In the genomic region with DNA sequence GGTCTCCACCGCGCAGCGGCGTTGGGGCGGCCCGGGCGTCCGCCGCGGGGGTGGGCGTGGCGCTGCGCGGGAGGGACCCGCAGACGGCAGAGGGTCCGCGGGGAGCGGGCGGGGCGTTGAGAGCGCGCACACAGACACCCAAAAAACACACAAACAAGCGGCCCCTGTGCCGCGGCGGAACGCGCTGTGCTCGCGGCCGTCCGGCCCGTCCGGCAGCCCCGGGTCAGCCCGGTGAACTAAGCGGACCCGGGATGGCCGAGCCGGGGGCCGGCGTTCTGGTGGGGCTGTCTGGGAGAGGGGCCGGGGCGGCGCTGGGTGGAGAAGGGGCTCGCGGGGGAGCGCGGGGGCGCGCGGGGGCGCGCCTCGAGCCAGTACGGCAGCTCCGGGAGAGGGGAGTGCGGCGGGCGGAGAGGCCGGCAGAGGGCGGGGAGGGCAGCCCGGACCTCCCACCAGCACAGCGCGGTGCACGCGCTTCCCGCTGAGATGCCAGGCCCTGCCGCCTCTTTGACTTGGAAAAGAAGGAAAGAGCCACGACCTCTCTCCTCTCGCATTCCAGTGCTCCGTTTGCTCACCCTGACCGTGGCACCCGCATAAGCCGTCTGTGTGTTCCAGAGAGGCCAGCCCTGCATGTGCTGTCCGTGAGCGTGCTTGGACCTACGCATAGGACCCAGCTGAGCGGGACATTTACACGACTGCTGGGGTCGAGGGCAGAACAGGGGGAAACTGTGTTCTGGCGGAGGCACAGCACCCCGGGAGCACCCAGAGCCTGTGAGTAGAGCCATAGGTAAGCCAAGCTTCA, we compare ENCODE assay signal across 8 cellular contexts. TPM values are rescaled to one million over a fixed set of nuclear protein-coding genes. Genes with fewer than 3 reads are reported as not detected.
DNase-seq lines count a peak whose midpoint lies in the region; ATAC-seq and TF ChIP-seq lines count a peak whose summit lies in the region.

No MANE protein-coding gene starts in this region.

- H3K4me1 ChIP-seq in psoas muscle = peaks cover 17% of the 10 kb centered on the region

- 0 out of 2 replicates have a peak, but pooled peaks have one; percentile 18 for TF ChIP-seq CTCF in WERI-Rb-1 (IDR thresholded peaks at IDR 0.05; ENCODE audit: low read depth, low read length)
- TF ChIP-seq CTCF in psoas muscle (IDR thresholded peaks at IDR 0.05) = peak; percentile 11

- H3K4me3 ChIP-seq in WERI-Rb-1 (ENCODE audit: low read depth, low read length) = peak overlapping the region; percentile 37
- H3K4me3 ChIP-seq in psoas muscle = peak overlapping the region; percentile 65

- H3K27ac ChIP-seq in WERI-Rb-1 = no peak overlapping the region
- no peak overlapping the region for H3K27ac ChIP-seq in psoas muscle

- intact Hi-C loops in left cardiac atrium (cut with DNase I) (no loop called here), psoas muscle (cut with DNase I) (no loop called here)

- 8 to 19% (median 18%) methylated on average over 31 to 84 of the region's 84 CpGs for WGBS in psoas muscle, 3 donors

- H3K27me3 ChIP-seq in WERI-Rb-1 (ENCODE audit: insufficient read depth, low read depth, severe bottlenecking) (no peaks in the 10 kb centered on the region), psoas muscle (ENCODE audit: insufficient read depth in 3 of 3, low read length in 2 of 3) (peaks cover 0 to 2% (median 0%) of the 10 kb centered on the region in 3 donors)

- ATAC-seq in left cardiac atrium (peak; percentile 80), psoas muscle (peak; percentile 38 to 61 (median 49)), HG02763 (IDR thresholded peaks at IDR 0.05; ENCODE audit: unreplicated experiment) (no peak), GM19452 (IDR thresholded peaks at IDR 0.05; ENCODE audit: unreplicated experiment) (no peak), GM18511 (IDR thresholded peaks at IDR 0.05; ENCODE audit: unreplicated experiment) (no peak)

- H3K9me3 ChIP-seq in WERI-Rb-1 (ENCODE audit: severe bottlenecking) (no peaks in the 10 kb centered on the region), psoas muscle (no peaks in the 10 kb centered on the region)

- no peaks in the 10 kb centered on the region for H3K36me3 ChIP-seq in WERI-Rb-1
- H3K36me3 ChIP-seq in psoas muscle (ENCODE audit: insufficient read depth in 1 of 2, low read depth in 1 of 2) = no peaks in the 10 kb centered on the region

- peak; percentile 67 for DNase-seq in D341Med (ENCODE audit: low spot score)
- peak; percentile 43 for DNase-seq in WERI-Rb-1
- peak; percentile 44 for DNase-seq in left cardiac atrium
- DNase-seq in psoas muscle = peak in 1 of 2 donors; percentile 73
- no peak for DNase-seq in NCI-H187 treated with DMSO at 0.1 percent for 48 hours (lab: John Stamatoyannopoulos, UW)

RNA-seq across cellular contexts. Expression of gene SLC6A12, which starts 10.3 kb away (rescaled TPM):
- total RNA-seq in left cardiac atrium (under 1 TPM; 0.41 to 0.65 TPM), psoas muscle (under 1 TPM; 0.30 to 0.90 (median 0.58) TPM)
- polyA plus RNA-seq in psoas muscle = under 1 TPM; 0.07 to 0.30 (median 0.07) TPM

RNA-seq across cellular contexts. Expression of gene SLC6A13, which starts 59.0 kb away (rescaled TPM):
- total RNA-seq in left cardiac atrium = 1 to 10 TPM; 1.3 to 2.0 TPM
- 1 to 10 TPM in 1 of 4 donors, under 1 TPM in 2, not detected in 1; 0.47 to 1.6 (median 0.53) TPM for total RNA-seq in psoas muscle
- polyA plus RNA-seq in psoas muscle = under 1 TPM; 0.07 to 0.52 (median 0.08) TPM

Comparison
In these comparisons a context has a peak if more than half of its experiments do, and no peak if none do; other contexts are left out.
1. ATAC-seq: peak in left cardiac atrium (2 of 2) and psoas muscle (4 of 4); none in HG02763 (single experiment), GM19452 (single experiment) and GM18511 (single experiment).